ENCODE assay signal across 12 cellular contexts in the genomic region with DNA sequence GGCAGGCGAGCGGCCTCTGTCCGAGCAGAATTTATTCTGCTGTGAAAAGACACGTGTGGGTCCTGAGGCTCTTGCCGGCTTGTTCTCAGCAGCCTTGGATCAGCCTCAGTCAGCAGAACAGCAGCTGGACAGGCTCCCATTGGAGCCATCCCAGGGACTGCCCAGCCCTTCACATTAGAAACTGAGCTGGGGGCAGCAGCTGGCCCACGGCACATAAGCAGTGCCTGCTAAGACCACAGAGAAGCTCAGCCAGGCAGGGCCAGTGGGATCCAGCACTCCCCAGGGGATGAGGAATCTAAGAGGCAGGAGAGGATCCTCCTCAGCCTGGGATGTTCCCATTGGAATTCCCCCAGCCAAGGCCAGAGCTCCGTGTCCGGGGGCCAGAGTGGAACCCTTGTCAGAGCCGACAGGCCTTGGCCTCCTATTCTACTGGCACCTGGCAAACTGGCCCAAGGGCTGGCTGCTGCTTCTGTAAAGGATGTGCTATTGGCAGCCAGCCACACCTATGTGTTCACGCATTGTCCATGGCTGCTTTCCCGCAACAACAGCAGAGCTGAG. TPM values are rescaled to one million over a fixed set of nuclear protein-coding genes. Genes with fewer than 3 reads are reported as not detected.
DNase-seq lines count a peak whose midpoint lies in the region; ATAC-seq, FAIRE-seq and TF ChIP-seq lines count a peak whose summit lies in the region.
"Had no signal": no experiment of that assay in that cellular context is flagged by ENCODE, and none has a peak within 500 bp of the region (broad histone marks: within the 10 kb centered on the region; RNA-seq: fewer than 3 reads in every experiment).

No MANE protein-coding gene starts in this region.

- H2BK12ac ChIP-seq in trophoblast cell (ENCODE audit: low read length): no peak overlapping the region

- intact Hi-C loops in endothelial cell of umbilical vein (cut with micrococcal nuclease) (no loop called here), pancreas (cut with DNase I) (loop anchor here in 2 of 3 donors (10.0 kb wide), 2 partner anchors 55 to 105 kb away; no protein-coding TSS in a partner anchor)

- POLR2A ChIA-PET in endothelial cell of umbilical vein (lab: Charles Lee): interaction anchor here (0.6 kb wide), 1 partner anchor 39 kb away, joined by 3 read pairs; no protein-coding TSS in a partner anchor

- H3K4me1 ChIP-seq in GM23248 (ENCODE audit: insufficient read depth): no peaks in the 10 kb centered on the region
- no peaks in the 10 kb centered on the region for H3K4me1 ChIP-seq in endothelial cell of umbilical vein (ENCODE audit: control insufficient read depth, extremely low read depth, insufficient read depth, low read length)
- peaks cover 9 to 14% (median 12%) of the 10 kb centered on the region in 3 donors for H3K4me1 ChIP-seq in pancreas
- H3K4me1 ChIP-seq in trophoblast cell (ENCODE audit: control insufficient read depth in 1 of 2, insufficient read depth in 2 of 2, low read length in 2 of 2): no peaks in the 10 kb centered on the region

- in situ Hi-C loops in GM23248 (cut with MboI): no loop called here

- 8 to 14% methylated on average over 11 of the region's 11 CpGs for WGBS in GM23248 (ENCODE audit: low coverage in 1 of 2, low lambda C conversion rate in 2 of 2, missing lambda C conversion rate in 2 of 2), 2 experiments
- WGBS in pancreas, 2 donors: 39 to 42% methylated on average over 11 of the region's 11 CpGs
- no CpG with 5 or more reads among the region's 11 CpGs for WGBS in trophoblast cell (ENCODE audit: extremely low coverage, insufficient coverage, insufficient read length)

- H3K4ac ChIP-seq in trophoblast cell (ENCODE audit: low read depth, low read length): no peak overlapping the region

- 0 out of 2 replicates have a peak, but pooled peaks cover 7% of the 10 kb centered on the region for H3F3A ChIP-seq in GM23248 (ENCODE audit: insufficient read depth)

- ATAC-seq in pancreas (peak; percentile 46 to 84 (median 62)), HG03565 (IDR thresholded peaks at IDR 0.05; ENCODE audit: unreplicated experiment) (no peak), HG02642 (IDR thresholded peaks at IDR 0.05; ENCODE audit: poor library complexity, unreplicated experiment) (no peak), GM19328 (IDR thresholded peaks at IDR 0.05; ENCODE audit: unreplicated experiment) (no peak)

- H3K4me2 ChIP-seq in GM23248 (ENCODE audit: unreplicated experiment) (no peak overlapping the region), endothelial cell of umbilical vein (ENCODE audit: insufficient read depth, low read length) (no peak overlapping the region), trophoblast cell (ENCODE audit: low read length) (no peak overlapping the region)
- H3K4me2 ChIP-seq: PC-9 had no signal

- H3K27me3 ChIP-seq in GM23248 (replicated peaks; ENCODE audit: insufficient read depth): peaks cover 6% of the 10 kb centered on the region; the same call in 1 of the 2 replicates
- no peaks in the 10 kb centered on the region for H3K27me3 ChIP-seq in endothelial cell of umbilical vein (ENCODE audit: control insufficient read depth in 2 of 2, insufficient read depth in 2 of 2, low read length in 2 of 2)
- no peaks in the 10 kb centered on the region for H3K27me3 ChIP-seq in pancreas
- H3K27me3 ChIP-seq in trophoblast cell (ENCODE audit: insufficient read depth, low read length): no peaks in the 10 kb centered on the region
- H3K27me3 ChIP-seq: transverse colon had no signal

- H4K8ac ChIP-seq in trophoblast cell (ENCODE audit: low read depth, low read length): no peak overlapping the region

- no peak overlapping the region for H4K91ac ChIP-seq in trophoblast cell (ENCODE audit: low read depth, low read length)

- TF ChIP-seq POLR2A in endothelial cell of umbilical vein (IDR thresholded peaks at IDR 0.05; ENCODE audit: low read depth, low read length): no peak

- no peak overlapping the region for H2BK120ac ChIP-seq in trophoblast cell (ENCODE audit: insufficient read depth, low read length, poor library complexity)

- H3K36me3 ChIP-seq in GM23248 (ENCODE audit: low read depth) (no peaks in the 10 kb centered on the region), endothelial cell of umbilical vein (ENCODE audit: control insufficient read depth in 2 of 2, extremely low read depth in 1 of 2, insufficient read depth in 2 of 2, low read length in 2 of 2) (no peaks in the 10 kb centered on the region), pancreas (no peaks in the 10 kb centered on the region), trophoblast cell (ENCODE audit: control insufficient read depth in 1 of 2, insufficient read depth in 2 of 2, low read length in 2 of 2) (no peaks in the 10 kb centered on the region)
- H3K36me3 ChIP-seq: transverse colon had no signal

- H4K20me1 ChIP-seq in GM23248 (ENCODE audit: insufficient read depth) (no peaks in the 10 kb centered on the region), endothelial cell of umbilical vein (replicated peaks; ENCODE audit: control insufficient read depth, extremely low read depth, insufficient read depth, low read length) (no peaks in the 10 kb centered on the region)

- H3K27ac ChIP-seq in GM23248 (no peak overlapping the region), endothelial cell of umbilical vein (ENCODE audit: insufficient read depth, low read depth, low read length) (no peak overlapping the region), pancreas (no peak overlapping the region), trophoblast cell (ENCODE audit: low read depth, low read length) (no peak overlapping the region)
- H3K27ac ChIP-seq: PC-9, transverse colon had no signal

- H2AFZ ChIP-seq in GM23248: no peak overlapping the region
- no peak overlapping the region for H2AFZ ChIP-seq in endothelial cell of umbilical vein (ENCODE audit: low read depth, low read length)
- no peak overlapping the region for H2AFZ ChIP-seq in trophoblast cell (ENCODE audit: insufficient read depth, low read length, poor library complexity)
- H2AFZ ChIP-seq: PC-9 had no signal

- BruUV-seq in endothelial cell of umbilical vein (replicated peaks; lab: Mats Ljungman, UMichigan): no TSS peak

- H3K18ac ChIP-seq in trophoblast cell (ENCODE audit: low read length): no peak overlapping the region

- H2BK5ac ChIP-seq in trophoblast cell (ENCODE audit: low read depth, low read length, poor library complexity): no peak overlapping the region

- dilution Hi-C loops in endothelial cell of umbilical vein (cut with MboI; ENCODE audit: extremely low pct_ligation_motif_present, low sequenced_read_pairs): no loop called here

- no peak overlapping the region for H4K12ac ChIP-seq in trophoblast cell (ENCODE audit: low read depth, low read length)

- no peaks in the 10 kb centered on the region for H3K9me1 ChIP-seq in endothelial cell of umbilical vein (replicated peaks; ENCODE audit: control insufficient read depth, extremely low read depth, insufficient read depth, low read length)

- no peaks in the 10 kb centered on the region for H3K79me1 ChIP-seq in trophoblast cell (ENCODE audit: low read length)

- H3K9me3 ChIP-seq in GM23248 (ENCODE audit: low read depth) (no peaks in the 10 kb centered on the region), endothelial cell of umbilical vein (replicated peaks; ENCODE audit: control insufficient read depth, insufficient read depth, low read length) (no peaks in the 10 kb centered on the region), pancreas (no peaks in the 10 kb centered on the region), trophoblast cell (ENCODE audit: insufficient read depth, low read depth, low read length) (peaks cover 2% of the 10 kb centered on the region)
- H3K9me3 ChIP-seq: transverse colon had no signal

- DNase-seq in GM23248 (peak; percentile 67), NCI-H69 (lab: John Stamatoyannopoulos, UW) (peak; percentile 87), endothelial cell of umbilical vein (ENCODE audit: low read depth, low spot score) (peak; percentile 30), pancreas (no peak), trophoblast cell (no peak)
- DNase-seq: DMS53, immature natural killer cell, PC-9, transverse colon had no signal

- FAIRE-seq in endothelial cell of umbilical vein (lab: Jason Lieb, UNC) (no peak), pancreas (lab: Jason Lieb, UNC) (no peak)

- no peaks in the 10 kb centered on the region for H3K9me2 ChIP-seq in GM23248 (ENCODE audit: insufficient read depth)

- H3K4me3 ChIP-seq in GM23248: no peak overlapping the region
- H3K4me3 ChIP-seq in endothelial cell of umbilical vein (replicated peaks in 1 of 3; ENCODE audit: insufficient read depth in 1 of 3, low read depth in 1 of 3, low read length in 3 of 3): no peak overlapping the region
- H3K4me3 ChIP-seq in pancreas: no peak overlapping the region
- no peak overlapping the region for H3K4me3 ChIP-seq in trophoblast cell (ENCODE audit: low read depth, low read length)
- H3K4me3 ChIP-seq: PC-9, transverse colon had no signal

- CTCF ChIA-PET in endothelial cell of umbilical vein (lab: Charles Lee): interaction anchor here (0.8 kb wide), 1 partner anchor 8 kb away, joined by 3 read pairs; no protein-coding TSS in a partner anchor

- no peak for TF ChIP-seq CTCF in endothelial cell of umbilical vein (IDR thresholded peaks at IDR 0.05; ENCODE audit: extremely low read depth in 1 of 2, insufficient read depth in 1 of 2, low read depth in 1 of 2, low read length in 2 of 2)
- no peak for TF ChIP-seq CTCF in pancreas (IDR thresholded peaks at IDR 0.05)

- H3K79me2 ChIP-seq in GM23248 (ENCODE audit: insufficient read depth) (no peaks in the 10 kb centered on the region), endothelial cell of umbilical vein (ENCODE audit: control insufficient read depth, insufficient read depth, low read length) (no peaks in the 10 kb centered on the region), trophoblast cell (ENCODE audit: control insufficient read depth, insufficient read depth, low read length, poor library complexity) (no peaks in the 10 kb centered on the region)

- H3K9ac ChIP-seq in GM23248: no peak overlapping the region
- no peak overlapping the region for H3K9ac ChIP-seq in endothelial cell of umbilical vein (replicated peaks; ENCODE audit: extremely low read depth, insufficient read depth, low read length)
- H3K9ac ChIP-seq in trophoblast cell (ENCODE audit: low read length): no peak overlapping the region

- H2AK5ac ChIP-seq in trophoblast cell (ENCODE audit: low read length): no peak overlapping the region

- no peak overlapping the region for H3K14ac ChIP-seq in trophoblast cell (ENCODE audit: low read length)

- no peak overlapping the region for H3K23ac ChIP-seq in trophoblast cell (ENCODE audit: low read length)

RNA-seq across cellular contexts. Expression of a gene that starts 18.2 kb away (rescaled TPM):
- 1.4 TPM in 1 of 2 replicates, not detected in the other for total RNA-seq in GM23248 (2014; rRNA removed; shearing (Covaris generic))
- 0.25 and 0.47 TPM in 2 replicates for polyA plus RNA-seq in GM23248 (2016; fragmentation: Nextera tagmentation; extraction: Ambion mirVana)
- 1.2 and 1.3 TPM in 2 replicates for total RNA-seq in endothelial cell of umbilical vein
- polyA plus RNA-seq in endothelial cell of umbilical vein: 2.2 and 3.5 TPM in 2 replicates
- polyA plus RNA-seq in endothelial cell of umbilical vein (2011; cell fraction: cytosol; rRNA removed): 1.0 and 1.4 TPM in 2 replicates
- polyA plus RNA-seq in endothelial cell of umbilical vein (2011; cell fraction: nucleus; rRNA removed): 0.34 and 0.53 TPM in 2 replicates
- polyA plus RNA-seq in endothelial cell of umbilical vein (2012): 1.0 and 1.6 TPM in 2 replicates
- 0.57 and 0.85 TPM in 2 replicates for polyA minus RNA-seq in endothelial cell of umbilical vein
- polyA minus RNA-seq in endothelial cell of umbilical vein (2011; cell fraction: cytosol; rRNA and poly(A)+ RNA removed): 6.3 TPM
- polyA minus RNA-seq in endothelial cell of umbilical vein (2011; cell fraction: nucleus; rRNA and poly(A)+ RNA removed): 0.53 TPM in 1 of 2 replicates, not detected in the other
- total RNA-seq in pancreas: 1 to 10 TPM in 5 of 6 donors, under 1 TPM in 1; 0.88 to 7.4 (median 1.9) TPM
- 1 to 10 TPM; 1.7 TPM for polyA plus RNA-seq in pancreas
- 10.4 and 11.7 TPM in 2 replicates for polyA plus RNA-seq in trophoblast cell (2013)

Comparison
In these comparisons a context has a peak if more than half of its experiments do, and no peak if none do; other contexts are left out.
1. DNase-seq: peak in GM23248 (single experiment), NCI-H69 (single experiment) and endothelial cell of umbilical vein (single experiment); none in pancreas (0 of 6) and trophoblast cell (0 of 2).
2. ATAC-seq: peak in pancreas (4 of 4); none in HG03565 (single experiment), HG02642 (single experiment) and GM19328 (single experiment).